ENCODE assay signal across 34 cellular contexts in genomic region chr1:18271336-18271735, GRCh38.
DNase-seq lines count a peak whose midpoint lies in the region; ATAC-seq, FAIRE-seq and TF ChIP-seq lines count a peak whose summit lies in the region.
"Had no signal": no experiment of that assay in that cellular context is flagged by ENCODE, and none has a peak within 500 bp of the region (broad histone marks: within the 10 kb centered on the region; RNA-seq: fewer than 3 reads in every experiment).

No MANE protein-coding gene starts in this region.

- H3K27ac ChIP-seq in HepG2 (ENCODE audit: extremely low read length, insufficient read depth, low read length) (no peak overlapping the region), right lobe of liver (no peak overlapping the region), A549 (no peak overlapping the region), IMR-90 (ENCODE audit: insufficient read depth, low read length) (no peak overlapping the region), K562 (ENCODE audit: extremely low read depth, low read depth, low read length) (no peak overlapping the region), mesendoderm (ENCODE audit: low read depth, low read length) (no peak overlapping the region)
- H3K27ac ChIP-seq: 22Rv1; BLaER1; BLaER1 treated with 17β-estradiol and CSF1 and Interleukin-3, amounts not matched to agents 10 nM and 100 nM; C4-2B had no signal

- no peak overlapping the region for H4K91ac ChIP-seq in IMR-90 (ENCODE audit: insufficient read depth, low read depth, low read length)

- FAIRE-seq in HepG2 (lab: Jason Lieb, UNC): no peak
- no peak for FAIRE-seq in A549 (lab: Jason Lieb, UNC)
- no peak for FAIRE-seq in K562 (lab: Jason Lieb, UNC)
- FAIRE-seq: A204.1, D721Med had no signal

- ATAC-seq in HepG2: no peak
- no peak for ATAC-seq in right lobe of liver
- ATAC-seq in A549: no peak
- no peak for ATAC-seq in IMR-90 (ENCODE audit: low read depth)
- no peak for ATAC-seq in K562
- ATAC-seq: CD8-positive, alpha-beta T cell had no signal

- no peaks in the 10 kb centered on the region for H3K9me1 ChIP-seq in IMR-90 (ENCODE audit: insufficient read depth, low read length)
- H3K9me1 ChIP-seq in K562 (ENCODE audit: control insufficient read depth, insufficient read depth, low read length): no peaks in the 10 kb centered on the region

- dilution Hi-C loops in IMR-90 (cut with HindIII; ENCODE audit: low sequenced_read_pairs, unreplicated experiment): no loop called here

- in situ Hi-C loops in HepG2 (cut with HindIII; ENCODE audit: extremely low pct_ligation_motif_present, low pct_unique_long_range_greater_than_20kb) (no loop called here), IMR-90 (cut with MboI; ENCODE audit: low sequenced_read_pairs) (no loop called here), K562 (cut with MboI) (no loop called here)

- no peak for TF ChIP-seq RAD21 in HepG2 (CRISPR knock-in tag; IDR thresholded peaks at IDR 0.05)
- TF ChIP-seq RAD21 in A549 (conservative IDR thresholded peaks at IDR 0.05 in 1 of 2, IDR thresholded peaks at IDR 0.05 in 1 of 2): no peak
- no peak for TF ChIP-seq RAD21 in IMR-90 (IDR thresholded peaks at IDR 0.05; ENCODE audit: low read length)
- TF ChIP-seq RAD21 in K562 (CRISPR knock-in tag; conservative IDR thresholded peaks at IDR 0.05 in 1 of 2, IDR thresholded peaks at IDR 0.05 in 1 of 2): no peak

- H4K5ac ChIP-seq in IMR-90 (ENCODE audit: low read depth, low read length) (no peak overlapping the region), mesendoderm (ENCODE audit: low read length) (no peak overlapping the region)

- H2BK5ac ChIP-seq in IMR-90 (ENCODE audit: low read depth, low read length, poor library complexity, severe bottlenecking) (no peak overlapping the region), mesendoderm (ENCODE audit: low read length) (no peak overlapping the region)

- DNase-seq in HepG2 (ENCODE audit: low spot score): no peak
- no peak for DNase-seq in right lobe of liver
- no peak for DNase-seq in A549 (ENCODE audit: low read depth in 1 of 2, low spot score in 1 of 2)
- no peak for DNase-seq in IMR-90
- no peak for DNase-seq in K562 (ENCODE audit: extremely low read depth in 1 of 4, low spot score in 3 of 4)
- no peak for DNase-seq in activated gamma-delta T cell treated with Interleukin-2 at 50 U/mL for 16 hours
- DNase-seq in mesendoderm: no peak
- DNase-seq in NCI-H226: no peak
- DNase-seq: 8988T; ACHN; AML-193; BE2C; C1 segment of cervical spinal cord; Caco-2; Calu3; CD4-positive, alpha-beta memory T cell; CD4-positive, alpha-beta T cell; CD4-positive, CD25-positive, alpha-beta regulatory T cell; CD8-positive, alpha-beta memory T cell; CD8-positive, alpha-beta T cell; COR-L47; DMS 273 treated with DMSO at 0.1 percent for 48 hours; DMS153; DMS53; DMS79; DMS79 treated with DMSO at 0.1 percent for 48 hours; DND-41; EL had no signal

- POLR2A ChIA-PET in HepG2 (lab: Yijun Ruan, JAX) (no interaction called here), A549 (lab: Yijun Ruan, JAX) (no interaction called here), IMR-90 (lab: Charles Lee; ENCODE audit: unreplicated experiment) (no interaction called here), K562 (lab: Yijun Ruan, JAX) (no interaction called here)

- no peaks in the 10 kb centered on the region for H4K20me1 ChIP-seq in HepG2 (ENCODE audit: insufficient read depth, low read length)
- no peaks in the 10 kb centered on the region for H4K20me1 ChIP-seq in IMR-90 (ENCODE audit: insufficient read depth, low read length)
- H4K20me1 ChIP-seq in K562 (replicated peaks; ENCODE audit: control insufficient read depth, insufficient read depth, low read length): no peaks in the 10 kb centered on the region
- H4K20me1 ChIP-seq: BLaER1 had no signal

- TF ChIP-seq POLR2A in HepG2 (IDR thresholded peaks at IDR 0.05; ENCODE audit: insufficient read depth in 1 of 2, low read depth in 2 of 2, low read length in 2 of 2) (no peak), right lobe of liver (IDR thresholded peaks at IDR 0.05) (no peak), A549 (IDR thresholded peaks at IDR 0.05; ENCODE audit: low read length) (no peak), IMR-90 (IDR thresholded peaks at IDR 0.05; ENCODE audit: low read depth, low read length) (no peak), K562 (conservative IDR thresholded peaks at IDR 0.05) (no peak)

- intact Hi-C loops in HepG2 (cut with micrococcal nuclease; ENCODE audit: unreplicated experiment) (no loop called here), right lobe of liver (cut with DNase I) (no loop called here), IMR-90 (cut with micrococcal nuclease) (no loop called here), K562 (cut with micrococcal nuclease) (no loop called here)

- H3K9me3 ChIP-seq in HepG2 (ENCODE audit: low read length): no peaks in the 10 kb centered on the region
- H3K9me3 ChIP-seq in right lobe of liver: no peaks in the 10 kb centered on the region
- no peaks in the 10 kb centered on the region for H3K9me3 ChIP-seq in A549
- H3K9me3 ChIP-seq in IMR-90 (ENCODE audit: control insufficient read depth, insufficient read depth, low read length): peaks cover 40% of the 10 kb centered on the region
- H3K9me3 ChIP-seq in K562 (replicated peaks; ENCODE audit: control insufficient read depth, insufficient read depth, low read depth, low read length): no peaks in the 10 kb centered on the region
- H3K9me3 ChIP-seq: BE2C; BLaER1; BLaER1 treated with 17β-estradiol and CSF1 and Interleukin-3, amounts not matched to agents 10 nM and 100 nM; Caco-2 had no signal

- no peak overlapping the region for H2AFZ ChIP-seq in HepG2 (ENCODE audit: low read length)
- H2AFZ ChIP-seq in IMR-90 (replicated peaks; ENCODE audit: low read length, poor library complexity): no peak overlapping the region
- H2AFZ ChIP-seq in K562 (ENCODE audit: low read depth, low read length): no peak overlapping the region

- H3K23ac ChIP-seq in IMR-90 (ENCODE audit: low read depth, low read length) (no peak overlapping the region), mesendoderm (ENCODE audit: low read length) (no peak overlapping the region)

- TF ChIP-seq EP300 in HepG2 (IDR thresholded peaks at IDR 0.05; ENCODE audit: low read depth in 2 of 2, low read length in 2 of 2) (no peak), HepG2 (CRISPR knock-in tag; IDR thresholded peaks at IDR 0.05; ENCODE audit: borderline replicate concordance) (no peak), A549 (IDR thresholded peaks at IDR 0.05) (no peak), K562 (IDR thresholded peaks at IDR 0.05; ENCODE audit: low read length) (no peak)

- H3K4me1 ChIP-seq in HepG2 (ENCODE audit: insufficient read depth, low read length): no peaks in the 10 kb centered on the region
- H3K4me1 ChIP-seq in right lobe of liver: no peaks in the 10 kb centered on the region
- no peaks in the 10 kb centered on the region for H3K4me1 ChIP-seq in A549
- H3K4me1 ChIP-seq in IMR-90 (ENCODE audit: control insufficient read depth, insufficient read depth, low read length): no peaks in the 10 kb centered on the region
- no peaks in the 10 kb centered on the region for H3K4me1 ChIP-seq in K562 (replicated peaks in 1 of 2; ENCODE audit: control insufficient read depth in 2 of 2, insufficient read depth in 2 of 2, low read length in 2 of 2)
- no peaks in the 10 kb centered on the region for H3K4me1 ChIP-seq in mesendoderm (ENCODE audit: control insufficient read depth, low read depth, low read length)
- H3K4me1 ChIP-seq: BE2C; BLaER1; BLaER1 treated with 17β-estradiol and CSF1 and Interleukin-3, amounts not matched to agents 10 nM and 100 nM; Caco-2 had no signal

- CTCF ChIA-PET in HepG2 (lab: Yijun Ruan, JAX; ENCODE audit: low intra/inter-chr PET ratio, low total read pairs) (no interaction called here), A549 (lab: Yijun Ruan, JAX) (no interaction called here), IMR-90 (lab: Yijun Ruan, JAX) (no interaction called here), K562 (lab: Yijun Ruan, JAX; ENCODE audit: low intra/inter-chr PET ratio) (no interaction called here)

- TF ChIP-seq CTCF in HepG2 (CRISPR knock-in tag; IDR thresholded peaks at IDR 0.05) (no peak), right lobe of liver (IDR thresholded peaks at IDR 0.05) (no peak), A549 (IDR thresholded peaks at IDR 0.05) (no peak), IMR-90 (conservative IDR thresholded peaks at IDR 0.05; ENCODE audit: low read depth, low read length) (no peak), K562 (IDR thresholded peaks at IDR 0.05 in 2 of 3, conservative IDR thresholded peaks at IDR 0.05 in 1 of 3; ENCODE audit: insufficient read depth in 2 of 3, low read depth in 1 of 3, low read length in 3 of 3) (no peak)

- H2BK15ac ChIP-seq in IMR-90 (ENCODE audit: low read depth, low read length) (no peak overlapping the region), mesendoderm (replicated peaks; ENCODE audit: low read depth) (no peak overlapping the region)

- H2AK5ac ChIP-seq in IMR-90 (ENCODE audit: low read depth, low read length) (no peak overlapping the region), mesendoderm (ENCODE audit: low read length) (no peak overlapping the region)

- H3K18ac ChIP-seq in IMR-90 (ENCODE audit: low read depth, low read length) (no peak overlapping the region), mesendoderm (ENCODE audit: low read length) (no peak overlapping the region)

- H3K14ac ChIP-seq in IMR-90 (replicated peaks; ENCODE audit: low read depth, low read length): no peak overlapping the region

- H3K27me3 ChIP-seq in HepG2 (ENCODE audit: control insufficient read depth in 1 of 2, insufficient read depth in 2 of 2, low read length in 2 of 2) (peaks cover 3% of the 10 kb centered on the region in 2 experiments; a peak in 1 of 5 replicates), right lobe of liver (no peaks in the 10 kb centered on the region), IMR-90 (ENCODE audit: control insufficient read depth, insufficient read depth, low read length) (no peaks in the 10 kb centered on the region), K562 (ENCODE audit: control insufficient read depth in 2 of 2, insufficient read depth in 2 of 2, low read length in 2 of 2) (peaks cover 0 to 7% of the 10 kb centered on the region in 2 experiments; a peak in 1 of 5 replicates), mesendoderm (ENCODE audit: insufficient read depth, low read length, poor library complexity) (no peaks in the 10 kb centered on the region)
- H3K27me3 ChIP-seq: BE2C; BLaER1; BLaER1 treated with 17β-estradiol and CSF1 and Interleukin-3, amounts not matched to agents 10 nM and 100 nM had no signal

- WGBS in HepG2 (ENCODE audit: low lambda C conversion rate): 0% methylated on average over 2 of the region's 2 CpGs
- 100% methylated on average over 1 of the region's 2 CpGs for WGBS in right lobe of liver (ENCODE audit: insufficient coverage, low coverage, low lambda C conversion rate, missing lambda C conversion rate)
- 0% methylated on average over 2 of the region's 2 CpGs for WGBS in A549 (ENCODE audit: missing lambda C conversion rate)
- WGBS in IMR-90 (ENCODE audit: extremely low coverage in 2 of 2, insufficient read length in 1 of 2), 2 experiments: no CpG with 5 or more reads among the region's 2 CpGs
- 0% methylated on average over 2 of the region's 2 CpGs for WGBS in K562 (ENCODE audit: insufficient coverage, low coverage, missing lambda C conversion rate)
- no CpG with 5 or more reads among the region's 2 CpGs for WGBS in mesendoderm (ENCODE audit: extremely low coverage, insufficient coverage, low lambda C conversion rate)

- no peak overlapping the region for H3K56ac ChIP-seq in IMR-90 (ENCODE audit: extremely low read depth, insufficient read depth, low read length)
- H3K56ac ChIP-seq in mesendoderm (ENCODE audit: low read length): no peak overlapping the region

- H2BK120ac ChIP-seq in IMR-90 (ENCODE audit: low read depth, low read length) (no peak overlapping the region), mesendoderm (ENCODE audit: low read depth, low read length) (no peak overlapping the region)

- BruUV-seq in HepG2 (replicated peaks; lab: Mats Ljungman, UMichigan) (no TSS peak), IMR-90 (replicated peaks; lab: Mats Ljungman, UMichigan) (no TSS peak), K562 (replicated peaks; lab: Mats Ljungman, UMichigan) (no TSS peak)

- H3K4ac ChIP-seq in IMR-90 (ENCODE audit: low read depth, low read length): no peak overlapping the region
- no peak overlapping the region for H3K4ac ChIP-seq in mesendoderm (ENCODE audit: low read depth, low read length)

- H3K9ac ChIP-seq in HepG2 (ENCODE audit: insufficient read depth, low read depth, low read length) (no peak overlapping the region), IMR-90 (ENCODE audit: low read depth, low read length) (no peak overlapping the region), K562 (ENCODE audit: insufficient read depth in 1 of 2, low read depth in 2 of 2, low read length in 2 of 2) (no peak overlapping the region), mesendoderm (ENCODE audit: low read length) (no peak overlapping the region)
- H3K9ac ChIP-seq: BLaER1; BLaER1 treated with 17β-estradiol and CSF1 and Interleukin-3, amounts not matched to agents 10 nM and 100 nM had no signal

- H3K79me2 ChIP-seq in HepG2 (ENCODE audit: insufficient read depth, low read length): no peaks in the 10 kb centered on the region
- no peaks in the 10 kb centered on the region for H3K79me2 ChIP-seq in K562 (ENCODE audit: control insufficient read depth, insufficient read depth, low read length)
- no peaks in the 10 kb centered on the region for H3K79me2 ChIP-seq in mesendoderm (ENCODE audit: control insufficient read depth, insufficient read depth, low read length)

- H3K4me3 ChIP-seq in HepG2 (replicated peaks in 1 of 3; ENCODE audit: insufficient read depth in 1 of 3, low read depth in 2 of 3, low read length in 3 of 3) (no peak overlapping the region), right lobe of liver (no peak overlapping the region), A549 (no peak overlapping the region), IMR-90 (ENCODE audit: insufficient read depth, low read depth, low read length) (no peak overlapping the region), K562 (no peak overlapping the region), mesendoderm (ENCODE audit: low read length) (no peak overlapping the region)
- H3K4me3 ChIP-seq: BLaER1; BLaER1 treated with 17β-estradiol and CSF1 and Interleukin-3, amounts not matched to agents 10 nM and 100 nM had no signal

- no peaks in the 10 kb centered on the region for H3K79me1 ChIP-seq in IMR-90 (ENCODE audit: low read depth in 1 of 2, low read length in 2 of 2)
- H3K79me1 ChIP-seq in mesendoderm (ENCODE audit: low read length): no peaks in the 10 kb centered on the region

- H2BK20ac ChIP-seq in IMR-90 (ENCODE audit: low read depth, low read length): no peak overlapping the region

- no peaks in the 10 kb centered on the region for H3K36me3 ChIP-seq in HepG2 (replicated peaks in 1 of 2; ENCODE audit: control insufficient read depth in 1 of 2, insufficient read depth in 2 of 2, low read length in 2 of 2)
- H3K36me3 ChIP-seq in right lobe of liver: no peaks in the 10 kb centered on the region
- no peaks in the 10 kb centered on the region for H3K36me3 ChIP-seq in IMR-90 (ENCODE audit: control insufficient read depth, insufficient read depth, low read length)
- no peaks in the 10 kb centered on the region for H3K36me3 ChIP-seq in K562 (ENCODE audit: control insufficient read depth, insufficient read depth, low read length)
- H3K36me3 ChIP-seq in mesendoderm (ENCODE audit: control insufficient read depth, insufficient read depth, low read length): no peaks in the 10 kb centered on the region
- H3K36me3 ChIP-seq: BE2C; BLaER1; BLaER1 treated with 17β-estradiol and CSF1 and Interleukin-3, amounts not matched to agents 10 nM and 100 nM had no signal

- H2AK9ac ChIP-seq in IMR-90 (replicated peaks; ENCODE audit: low read depth, low read length, poor library complexity): no peak overlapping the region

- H3K4me2 ChIP-seq in HepG2 (ENCODE audit: low read depth, low read length) (no peak overlapping the region), A549 (no peak overlapping the region), IMR-90 (ENCODE audit: low read depth, low read length) (no peak overlapping the region), K562 (ENCODE audit: insufficient read depth, low read length) (no peak overlapping the region), mesendoderm (ENCODE audit: low read length) (no peak overlapping the region)
- H3K4me2 ChIP-seq: BLaER1; BLaER1 treated with 17β-estradiol and CSF1 and Interleukin-3, amounts not matched to agents 10 nM and 100 nM had no signal

- no peak overlapping the region for H4K8ac ChIP-seq in IMR-90 (ENCODE audit: low read depth in 2 of 2, low read length in 2 of 2)
- H4K8ac ChIP-seq in mesendoderm (ENCODE audit: low read depth, low read length): no peak overlapping the region

Comparison
In these comparisons a context has a peak if more than half of its experiments do, and no peak if none do; other contexts are left out.
1. Of the 241 proteins assayed by ChIP-seq in both HepG2 and K562: peak only in HepG2: none; only in K562: MAFG; in both: MAFF and MAFK; in neither: 238.